Comparison of ENCODE assay signal across 27 cellular contexts in genomic region chr13:38868870-38869269, GRCh38.
"Had no signal": no experiment of that assay in that cellular context is flagged by ENCODE, and none has a peak within 500 bp of the region (broad histone marks: within the 10 kb centered on the region; RNA-seq: fewer than 3 reads in every experiment).

No MANE protein-coding gene starts in this region.

- ATAC-seq: activated CD8-positive, alpha-beta T cell treated with anti-CD3 and anti-CD28 coated beads, Interleukin-2, amount 10 ng/mL, durations not matched to agents 7 days and 5 days; K562; Panc1; Right ventricle myocardium inferior had no signal

- H3K9me3 Mint-ChIP-seq: activated naive CD8-positive, alpha-beta T cell treated with anti-CD3 and anti-CD28 coated beads, Interleukin-2, amount 10 ng/mL, durations not matched to agents 7 days and 5 days had no signal

- H3K36me3 ChIP-seq: adrenal gland, breast epithelium had no signal

- FAIRE-seq: K562 had no signal

- H3K36me3 Mint-ChIP-seq: activated naive CD8-positive, alpha-beta T cell treated with anti-CD3 and anti-CD28 coated beads, Interleukin-2, amount 10 ng/mL, durations not matched to agents 7 days and 5 days had no signal

- H3K4me3 Mint-ChIP-seq: activated CD8-positive, alpha-beta T cell treated with anti-CD3 and anti-CD28 coated beads, Interleukin-2, amount 10 ng/mL, durations not matched to agents 7 days and 5 days; activated naive CD8-positive, alpha-beta T cell treated with anti-CD3 and anti-CD28 coated beads, Interleukin-2, amount 10 ng/mL, durations not matched to agents 7 days and 5 days had no signal

- DNase-seq: activated CD4-positive, alpha-beta T cell treated with anti-CD3 and anti-CD28 coated beads for 48 hours; activated CD4-positive, alpha-beta T cell treated with anti-CD3 and anti-CD28 coated beads, Interleukin-2, amount 50 U/mL, for 4 hours; activated CD4-positive, CD25-positive, alpha-beta regulatory T cell treated with anti-CD3 and anti-CD28 coated beads, Interleukin-2, amount 50 U/mL, for 72 hours; activated CD8-positive, alpha-beta memory T cell treated with anti-CD3 and anti-CD28 coated beads, Interleukin-2, amount 50 U/mL, for 48 hours; activated CD8-positive, alpha-beta T cell treated with anti-CD3 and anti-CD28 coated beads, Interleukin-2, amount 10 ng/mL, durations not matched to agents 7 days and 5 days; activated naive CD4-positive, alpha-beta T cell treated with anti-CD3 and anti-CD28 coated beads, Interleukin-2, amount 50 U/mL, for 16 hours; activated naive CD8-positive, alpha-beta T cell treated with anti-CD3 and anti-CD28 coated beads, Interleukin-2, amount 10 ng/mL, durations not matched to agents 7 days and 5 days; activated T-cell treated with anti-CD3 and anti-CD28 coated beads, Interleukin-2, amount 50 U/mL, for 1 hour; adrenal gland; anterior cingulate cortex; caudate nucleus; Karpas-422; NCI-H1436; NCI-H2029; NCI-H2107; NCI-H345; NCI-H510A; NCI-H774; NK-92 treated with Interleukin-12 subunit alpha and Interleukin-12 subunit beta, amount 100 ng/mL, for 24 hours; OCI-M1; RPMI8226; T-helper 1 cell had no signal

- H3K4me1 ChIP-seq: adrenal gland, breast epithelium had no signal

- H3K9me3 ChIP-seq: adrenal gland, breast epithelium had no signal

- H3K27ac Mint-ChIP-seq: activated CD8-positive, alpha-beta T cell treated with anti-CD3 and anti-CD28 coated beads, Interleukin-2, amount 10 ng/mL, durations not matched to agents 7 days and 5 days; activated naive CD8-positive, alpha-beta T cell treated with anti-CD3 and anti-CD28 coated beads, Interleukin-2, amount 10 ng/mL, durations not matched to agents 7 days and 5 days had no signal

- H3K27ac ChIP-seq: adrenal gland, breast epithelium, SK-N-MC had no signal

- H3K4me3 ChIP-seq: adrenal gland, breast epithelium, K562, SK-N-MC had no signal

- H3K27me3 ChIP-seq: adrenal gland, breast epithelium had no signal
